14 cellular contexts compared by ENCODE assay signal in genomic region chr6:118659513-118660217, GRCh38. TPM values are rescaled to one million over a fixed set of nuclear protein-coding genes. Genes with fewer than 3 reads are reported as not detected.
DNase-seq lines count a peak whose midpoint lies in the region; ATAC-seq and TF ChIP-seq lines count a peak whose summit lies in the region.
"Had no signal": no experiment of that assay in that cellular context is flagged by ENCODE, and none has a peak within 500 bp of the region (broad histone marks: within the 10 kb centered on the region; RNA-seq: fewer than 3 reads in every experiment).

No MANE protein-coding gene starts in this region.

- no peak for TF ChIP-seq CTCF in omental fat pad (IDR thresholded peaks at IDR 0.05)

- H3K4me1 ChIP-seq in mesendoderm (ENCODE audit: control insufficient read depth, low read depth, low read length), result no peaks in the 10 kb centered on the region
- H3K4me1 ChIP-seq: HAP-1 had no signal

- no peak overlapping the region for H2BK120ac ChIP-seq in mesendoderm (ENCODE audit: low read depth, low read length)

- peak overlapping the region; percentile 50 for H3K4me3 Mint-ChIP-seq in activated naive CD8-positive, alpha-beta T cell treated with anti-CD3 and anti-CD28 coated beads for 36 hours

- no peak overlapping the region for H3K4ac ChIP-seq in mesendoderm (ENCODE audit: low read depth, low read length)

- no peaks in the 10 kb centered on the region for H3K27me3 Mint-ChIP-seq in activated naive CD8-positive, alpha-beta T cell treated with anti-CD3 and anti-CD28 coated beads for 36 hours

- H3K27me3 ChIP-seq in mesendoderm (ENCODE audit: insufficient read depth, low read length, poor library complexity), result no peaks in the 10 kb centered on the region
- H3K27me3 ChIP-seq: tibial nerve had no signal

- H3K9ac ChIP-seq in mesendoderm (ENCODE audit: low read length), result no peak overlapping the region

- H2BK5ac ChIP-seq in mesendoderm (ENCODE audit: low read length), result no peak overlapping the region

- no peaks in the 10 kb centered on the region for H3K79me2 ChIP-seq in mesendoderm (ENCODE audit: control insufficient read depth, insufficient read depth, low read length)

- peaks cover 46% of the 10 kb centered on the region for H3K36me3 Mint-ChIP-seq in activated naive CD8-positive, alpha-beta T cell treated with anti-CD3 and anti-CD28 coated beads for 36 hours

- H3K79me1 ChIP-seq in mesendoderm (ENCODE audit: low read length), result no peaks in the 10 kb centered on the region

- no CpG with 5 or more reads among the region's 9 CpGs for WGBS in mesendoderm (ENCODE audit: extremely low coverage, insufficient coverage, low lambda C conversion rate)

- ATAC-seq in omental fat pad (ENCODE audit: low FRiP score), result peak; percentile 44
- no peak for ATAC-seq in HG03342 (IDR thresholded peaks at IDR 0.05; ENCODE audit: unreplicated experiment)
- ATAC-seq: right cardiac atrium had no signal

- H3K23ac ChIP-seq in mesendoderm (ENCODE audit: low read length), result no peak overlapping the region

- peak overlapping the region; percentile 90 for H3K27ac Mint-ChIP-seq in activated naive CD8-positive, alpha-beta T cell treated with anti-CD3 and anti-CD28 coated beads for 36 hours

- no peak overlapping the region for H3K4me3 ChIP-seq in mesendoderm (ENCODE audit: low read length)
- H3K4me3 ChIP-seq: HAP-1, PC-9, tibial nerve had no signal

- no peak overlapping the region for H3K4me2 ChIP-seq in mesendoderm (ENCODE audit: low read length)
- H3K4me2 ChIP-seq: PC-9 had no signal

- H3K36me3 ChIP-seq in mesendoderm (ENCODE audit: control insufficient read depth, insufficient read depth, low read length), result no peaks in the 10 kb centered on the region
- H3K36me3 ChIP-seq: HAP-1, tibial nerve had no signal

- peaks cover 77% of the 10 kb centered on the region for H3K4me1 Mint-ChIP-seq in activated naive CD8-positive, alpha-beta T cell treated with anti-CD3 and anti-CD28 coated beads for 36 hours

- DNase-seq in NCI-H1092 treated with DMSO at 0.1 percent for 48 hours (lab: John Stamatoyannopoulos, UW) (peak; percentile 81), NCI-H1092 (lab: John Stamatoyannopoulos, UW) (no peak), GM03348 (ENCODE audit: low spot score) (peak; percentile 23), omental fat pad (ENCODE audit: low spot score) (no peak), mesendoderm (no peak)
- DNase-seq in activated naive CD8-positive, alpha-beta T cell treated with anti-CD3 and anti-CD28 coated beads for 36 hours, result no peak
- DNase-seq in effector CD8-positive, alpha-beta T cell (lab: John Stamatoyannopoulos, UW), result no peak
- DNase-seq: activated effector memory CD4-positive, alpha-beta T cell treated with Interleukin-2 at 50 U/mL for 16 hours; islet precursor cell; PC-9; right cardiac atrium had no signal

- H4K5ac ChIP-seq in mesendoderm (ENCODE audit: low read length), result no peak overlapping the region

- no peak overlapping the region for H3K18ac ChIP-seq in mesendoderm (ENCODE audit: low read length)

- H2AK5ac ChIP-seq in mesendoderm (ENCODE audit: low read length), result no peak overlapping the region

- no peaks in the 10 kb centered on the region for H3K9me3 Mint-ChIP-seq in activated naive CD8-positive, alpha-beta T cell treated with anti-CD3 and anti-CD28 coated beads for 36 hours

- no peak overlapping the region for H4K8ac ChIP-seq in mesendoderm (ENCODE audit: low read depth, low read length)

- H3K27ac ChIP-seq in mesendoderm (ENCODE audit: low read depth, low read length), result no peak overlapping the region
- H3K27ac ChIP-seq: PC-9 had no signal

- H2BK15ac ChIP-seq in mesendoderm (replicated peaks; ENCODE audit: low read depth), result no peak overlapping the region

- no peak overlapping the region for H3K56ac ChIP-seq in mesendoderm (ENCODE audit: low read length)

RNA-seq across cellular contexts. Expression of gene CEP85L, which starts 8.3 kb away (rescaled TPM):
- total RNA-seq in activated naive CD8-positive, alpha-beta T cell treated with anti-CD3 and anti-CD28 coated beads for 36 hours, result 10 to 100 TPM; 34.7 to 41.9 TPM
- total RNA-seq in omental fat pad, result 10 to 100 TPM in 3 of 4 donors, 1 to 10 TPM in 1; 9.7 to 22.6 (median 14.4) TPM
- polyA plus RNA-seq in mesendoderm (2013, experiment 1 of 2), result 3.1 TPM
- 3.5 TPM for polyA plus RNA-seq in mesendoderm (2013, experiment 2 of 2)

Comparison
In these comparisons a context has a peak if more than half of its experiments do, and no peak if none do; other contexts are left out.
1. DNase-seq: peak in NCI-H1092 treated with DMSO at 0.1 percent for 48 hours (single experiment) and GM03348 (single experiment); none in NCI-H1092 (single experiment), activated naive CD8-positive, alpha-beta T cell treated with anti-CD3 and anti-CD28 coated beads for 36 hours (single experiment), omental fat pad (single experiment), effector CD8-positive, alpha-beta T cell (single experiment) and mesendoderm (single experiment).